8 cellular contexts compared by ENCODE assay signal in the genomic region with DNA sequence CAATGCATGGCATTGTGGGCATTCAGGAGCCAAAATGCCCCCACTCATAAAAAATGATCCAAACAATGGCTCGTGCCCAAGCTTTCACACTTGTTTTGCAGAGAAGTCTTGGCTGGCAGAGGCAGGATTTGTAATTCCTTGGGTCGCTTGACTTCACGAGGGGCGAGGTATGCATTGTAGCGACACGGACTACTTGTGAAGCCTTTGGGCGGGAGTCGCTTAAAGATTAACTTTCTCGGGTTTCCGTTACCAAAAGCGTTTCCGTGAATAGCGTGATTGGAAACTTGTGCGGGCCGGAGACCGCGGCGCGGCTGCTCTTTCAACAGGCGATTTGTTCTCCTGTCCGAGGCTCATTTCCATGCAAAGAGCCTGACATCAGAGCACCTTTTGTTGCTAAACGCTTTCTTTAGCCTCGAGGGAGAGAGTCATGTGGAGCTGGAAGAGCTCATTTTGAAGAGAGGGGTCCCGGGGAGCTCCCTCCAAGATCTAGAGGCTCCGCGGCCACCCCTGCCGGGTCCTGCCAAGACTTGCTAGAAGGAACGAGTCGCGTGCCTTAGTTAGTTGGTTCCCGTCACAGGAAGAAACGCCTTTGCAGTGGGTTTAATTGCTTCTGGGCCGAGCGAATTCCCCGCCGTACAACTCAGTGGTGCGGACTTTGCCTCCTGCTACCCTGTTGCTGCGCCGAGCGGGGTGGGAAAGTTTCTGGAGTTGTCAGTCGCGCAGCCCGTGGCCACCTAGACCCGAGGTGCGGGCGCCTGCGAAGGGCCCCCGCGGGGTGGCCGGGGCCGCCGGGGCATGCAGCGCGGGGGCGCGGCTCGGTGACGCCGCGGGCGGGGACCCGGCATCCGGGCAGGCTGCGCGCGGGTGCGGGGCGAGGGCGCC. TPM values are rescaled to one million over a fixed set of nuclear protein-coding genes. Genes with fewer than 3 reads are reported as not detected.
DNase-seq lines count a peak whose midpoint lies in the region; ATAC-seq and TF ChIP-seq lines count a peak whose summit lies in the region.

A gene (plus strand): TSS at position 693 of the 882 bp plus-strand sequence. CDS start 230 bp downstream, outside the sequence.

- peaks cover 18% of the 10 kb centered on the region for H3K4me1 Mint-ChIP-seq in Calu3 (ENCODE audit: low read depth, unreplicated experiment)

- H3K9ac ChIP-seq in mammary epithelial cell (ENCODE audit: insufficient read depth, low read length), result peak within 1 kb of the TSS; percentile 92
- peak within 1 kb of the TSS; percentile 56 for H3K9ac ChIP-seq in rectal smooth muscle tissue (ENCODE audit: low read length)

- BruUV-seq in Calu3 (replicated peaks; lab: Mats Ljungman, UMichigan) (no TSS peak), mammary epithelial cell (replicated peaks; lab: Mats Ljungman, UMichigan) (no TSS peak)

- intact Hi-C loops in Calu3 (cut with micrococcal nuclease; ENCODE audit: unreplicated experiment), result loop anchor here (5.0 kb wide), 1 partner anchor 120 kb away; no protein-coding TSS in a partner anchor
- intact Hi-C loops in mammary epithelial cell (cut with micrococcal nuclease), result loop anchor here (1.0 to 5.0 kb wide), 5 partner anchors 35 to 165 kb away; no protein-coding TSS in a partner anchor

- peak; percentile 65 for ATAC-seq in GM21390 (IDR thresholded peaks at IDR 0.05; ENCODE audit: unreplicated experiment)

- in situ Hi-C loops in mammary epithelial cell (cut with MboI; ENCODE audit: low sequenced_read_pairs in 2 of 2), result loop anchor here in 1 of 2 donors (10.0 kb wide), 1 partner anchor 122 kb away; no protein-coding TSS in a partner anchor

- H3K27me3 ChIP-seq in mammary epithelial cell (ENCODE audit: insufficient read depth, low read length) (no peaks in the 10 kb centered on the region), rectal smooth muscle tissue (ENCODE audit: control insufficient read depth, insufficient read depth, low read length) (no peaks in the 10 kb centered on the region)

- peak within 1 kb of the TSS; percentile 90 for H3K4me3 Mint-ChIP-seq in Calu3 (ENCODE audit: low read depth, unreplicated experiment)

- H3K36me3 Mint-ChIP-seq in Calu3 (ENCODE audit: insufficient read depth, unreplicated experiment), result peaks cover 18% of the 10 kb centered on the region

- H3K4me1 ChIP-seq in mammary epithelial cell (ENCODE audit: insufficient read depth, low read length) (peaks cover 22% of the 10 kb centered on the region), rectal smooth muscle tissue (ENCODE audit: control insufficient read depth, insufficient read depth, low read length) (peaks cover 3% of the 10 kb centered on the region)

- WGBS in mammary epithelial cell (ENCODE audit: low coverage, missing lambda C conversion rate), result 1% methylated on average over 15 of the region's 69 CpGs

- CTCF ChIA-PET in Calu3 (lab: Charles Lee) (no interaction called here), mammary epithelial cell (lab: Charles Lee; ENCODE audit: low non-redundant PET) (interaction anchor here (0.6 kb wide), 1 partner anchor 38 kb away, joined by 3 read pairs; no protein-coding TSS in a partner anchor)

- H3K9me3 ChIP-seq in mammary epithelial cell (replicated peaks; ENCODE audit: insufficient read depth, low read length), result no peaks in the 10 kb centered on the region

- dilution Hi-C loops in mammary epithelial cell (cut with HindIII; ENCODE audit: low sequenced_read_pairs), result no loop called here

- H3K79me2 ChIP-seq in mammary epithelial cell (ENCODE audit: insufficient read depth, low read length), result peaks cover 18% of the 10 kb centered on the region

- peak within 1 kb of the TSS; percentile 98 for H3K27ac Mint-ChIP-seq in Calu3 (ENCODE audit: unreplicated experiment)

- H3K27me3 Mint-ChIP-seq in Calu3 (ENCODE audit: unreplicated experiment), result no peaks in the 10 kb centered on the region

- peak within 1 kb of the TSS; percentile 98 for H2AFZ ChIP-seq in mammary epithelial cell (ENCODE audit: low read depth, low read length)

- H3K36me3 ChIP-seq in mammary epithelial cell (ENCODE audit: insufficient read depth, low read length) (no peaks in the 10 kb centered on the region), rectal smooth muscle tissue (ENCODE audit: control insufficient read depth, insufficient read depth, low read length) (no peaks in the 10 kb centered on the region)

- H3K4me3 ChIP-seq in mammary epithelial cell (replicated peaks in 1 of 3; ENCODE audit: insufficient read depth in 1 of 3, low read depth in 2 of 3, low read length in 3 of 3), result peak within 1 kb of the TSS; percentile 82 to 95 (median 92)
- peak within 1 kb of the TSS; percentile 35 for H3K4me3 ChIP-seq in iPS-11a (ENCODE audit: low read depth, low read length)
- peak within 1 kb of the TSS; percentile 59 for H3K4me3 ChIP-seq in rectal smooth muscle tissue (ENCODE audit: low read length)

- peak within 1 kb of the TSS; percentile 96 for H3K4me2 ChIP-seq in mammary epithelial cell (ENCODE audit: insufficient read depth, low read depth, low read length)

- H3K27ac ChIP-seq in mammary epithelial cell (ENCODE audit: insufficient read depth, low read depth, low read length) (peak within 1 kb of the TSS; percentile 90), rectal smooth muscle tissue (ENCODE audit: low read depth, low read length) (peak within 1 kb of the TSS; percentile 80)

- TF ChIP-seq CTCF in Calu3 (IDR thresholded peaks at IDR 0.05; ENCODE audit: unreplicated experiment) (no peak), mammary epithelial cell (conservative IDR thresholded peaks at IDR 0.05 in 1 of 2, IDR thresholded peaks at IDR 0.05 in 1 of 2; ENCODE audit: extremely low read depth in 1 of 2, insufficient read depth in 1 of 2, low read depth in 1 of 2, low read length in 2 of 2) (no peak)

- H4K20me1 ChIP-seq in mammary epithelial cell (ENCODE audit: insufficient read depth, low read length), result no peaks in the 10 kb centered on the region

- peak; percentile 49 for DNase-seq in Calu3
- DNase-seq in HT1080 (ENCODE audit: low read depth), result peak; percentile 64
- DNase-seq in SHP77 (lab: John Stamatoyannopoulos, UW), result peak; percentile 77 to 80
- DNase-seq in mammary epithelial cell, result peak; percentile 85
- DNase-seq in activated CD4-positive, CD25-positive, alpha-beta regulatory T cell (lab: John Stamatoyannopoulos, UW), result no peak

- H3K9me3 Mint-ChIP-seq in Calu3 (ENCODE audit: low read depth, unreplicated experiment), result no peaks in the 10 kb centered on the region

RNA-seq across cellular contexts. Expression of the gene that starts here (rescaled TPM):
- 12.1 and 12.3 TPM in 2 replicates for total RNA-seq in Calu3 (2022)
- total RNA-seq in HT1080 (2014; rRNA removed; shearing (Covaris generic)), result 7.5 and 11.6 TPM in 2 replicates
- polyA plus RNA-seq in HT1080 (2015; cell fraction: cytosol; rRNA removed), result 10.4 and 15.5 TPM in 2 replicates
- polyA plus RNA-seq in HT1080 (2015; cell fraction: nucleus; rRNA removed), result 16.2 and 17.8 TPM in 2 replicates
- 10 to 100 TPM; 14.9 to 17.3 TPM for total RNA-seq in mammary epithelial cell
- polyA plus RNA-seq in mammary epithelial cell, result 5.0 TPM
- 5.6 TPM for polyA minus RNA-seq in mammary epithelial cell

Comparison
In these comparisons a context has a peak if more than half of its experiments do, and no peak if none do; other contexts are left out.
1. DNase-seq: peak in Calu3 (single experiment), HT1080 (single experiment), SHP77 (2 of 2) and mammary epithelial cell (single experiment); none in activated CD4-positive, CD25-positive, alpha-beta regulatory T cell (0 of 4).
2. H3K4me3 ChIP-seq: peak in every context shown above with its lines; median percentile 92 in mammary epithelial cell; 59 in rectal smooth muscle tissue; 35 in iPS-11a.